Comparison of ENCODE assay signal across 8 cellular contexts in genomic region chr19:42219812-42220750, GRCh38. TPM values are rescaled to one million over a fixed set of nuclear protein-coding genes. Genes with fewer than 3 reads are reported as not detected.
DNase-seq lines count a peak whose midpoint lies in the region; ATAC-seq, FAIRE-seq and TF ChIP-seq lines count a peak whose summit lies in the region.

ZNF526 (plus strand) TSS chr19:42220312; CDS start chr19:42224404, 4,092 bp downstream.

- peak; percentile 79 for ATAC-seq in HG03175 (IDR thresholded peaks at IDR 0.05; ENCODE audit: unreplicated experiment)

- peak within 1 kb of the TSS; percentile 67 to 88 for H3K27ac ChIP-seq in small intestine (ENCODE audit: low read depth in 1 of 2, low read length in 1 of 2)

- H3K4me3 ChIP-seq in WI38 (ENCODE audit: low read depth, low read length) = peak within 1 kb of the TSS; percentile 98
- peak within 1 kb of the TSS; percentile 74 for H3K4me3 ChIP-seq in bronchial epithelial cell (ENCODE audit: low read depth, low read length)
- H3K4me3 ChIP-seq in small intestine (ENCODE audit: low read depth in 1 of 2, low read length in 2 of 2) = peak within 1 kb of the TSS; percentile 71 to 87

- peak; percentile 100 for DNase-seq in AG08395 (ENCODE audit: low spot score)
- DNase-seq in NCI-H226 = peak; percentile 95
- DNase-seq in bronchial epithelial cell (ENCODE audit: low read depth) = peak; percentile 93
- DNase-seq in iPS-NIHi11 (ENCODE audit: low spot score) = peak; percentile 98
- peak; percentile 99 for DNase-seq in small intestine

- H3K27me3 ChIP-seq in bronchial epithelial cell (ENCODE audit: control insufficient read depth, insufficient read depth, low read length) (no peaks in the 10 kb centered on the region), small intestine (ENCODE audit: control insufficient read depth in 2 of 2, insufficient read depth in 2 of 2, low read length in 2 of 2) (no peaks in the 10 kb centered on the region)

- in situ Hi-C loops in GM18951 (cut with MboI; ENCODE audit: low sequenced_read_pairs, unreplicated experiment) = no loop called here

- FAIRE-seq in bronchial epithelial cell (lab: Jason Lieb, UNC) (no peak), small intestine (lab: Jason Lieb, UNC) (no peak)

- H3K36me3 ChIP-seq in bronchial epithelial cell (ENCODE audit: control insufficient read depth, insufficient read depth, low read length) = peaks cover 4% of the 10 kb centered on the region
- peaks cover 0 to 4% of the 10 kb centered on the region in 2 donors for H3K36me3 ChIP-seq in small intestine (ENCODE audit: control insufficient read depth in 2 of 2, insufficient read depth in 2 of 2, low read length in 2 of 2)

- H3K9me3 ChIP-seq in small intestine (ENCODE audit: control insufficient read depth, low read depth) = no peaks in the 10 kb centered on the region

- no peak for TF ChIP-seq CTCF in WI38 (IDR thresholded peaks at IDR 0.05; ENCODE audit: low read depth, low read length)
- no peak for TF ChIP-seq CTCF in bronchial epithelial cell (IDR thresholded peaks at IDR 0.05; ENCODE audit: insufficient read depth, low read length, severe bottlenecking)

- peaks cover 9 to 12% of the 10 kb centered on the region in 2 donors for H3K4me1 ChIP-seq in small intestine (ENCODE audit: control insufficient read depth in 2 of 2, insufficient read depth in 1 of 2, low read depth in 1 of 2, low read length in 1 of 2)

- peak; percentile 87 for TF ChIP-seq POLR2A in GM18951 (IDR thresholded peaks at IDR 0.05; ENCODE audit: extremely low read depth, insufficient read depth, insufficient read length)

- 0 to 1% (median 1%) methylated on average over 53 of the region's 53 CpGs for WGBS in small intestine, 3 donors

RNA-seq across cellular contexts. Expression of gene ZNF526, which starts in this region (rescaled TPM):
- 7.8 and 11.1 TPM in 2 replicates for total RNA-seq in bronchial epithelial cell
- polyA plus RNA-seq in small intestine = 1 to 10 TPM; 3.2 to 4.8 (median 4.0) TPM

Comparison
In these comparisons a context has a peak if more than half of its experiments do, and no peak if none do; other contexts are left out.
1. Peak in every context shown above with its lines: DNase-seq, ATAC-seq, H3K4me3 ChIP-seq and H3K27ac ChIP-seq.